Comparison of ENCODE assay signal across 20 cellular contexts in genomic region chr2:233840520-233840919, GRCh38. TPM values are rescaled to one million over a fixed set of nuclear protein-coding genes. Genes with fewer than 3 reads are reported as not detected.
A peak's percentile ranks its signal among the peaks of the same experiment; 100 is the strongest.
DNase-seq lines count a peak whose midpoint lies in the region; ATAC-seq, FAIRE-seq and TF ChIP-seq lines count a peak whose summit lies in the region.
"Had no signal": no experiment of that assay in that cellular context is flagged by ENCODE, and none has a peak within 500 bp of the region (broad histone marks: within the 10 kb centered on the region; RNA-seq: fewer than 3 reads in every experiment).

No MANE protein-coding gene starts in this region.

- H3K4me3 Mint-ChIP-seq in H9 = no peak overlapping the region
- H3K4me3 Mint-ChIP-seq: CD8-positive, alpha-beta memory T cell; HFFc6; IgD-negative memory B cell had no signal

- H4K8ac ChIP-seq in H9 (replicated peaks; ENCODE audit: insufficient read length, low read depth, low read length) = no peak overlapping the region

- H4K20me1 ChIP-seq in BLaER1 = peaks cover 95% of the 10 kb centered on the region
- peaks cover 4% of the 10 kb centered on the region for H4K20me1 ChIP-seq in H9 (ENCODE audit: control insufficient read depth, insufficient read depth, insufficient read length)

- peaks cover 13% of the 10 kb centered on the region for H3K79me1 ChIP-seq in H9 (ENCODE audit: insufficient read depth, low read depth, low read length, poor library complexity, severe bottlenecking)

- H2AFZ ChIP-seq in H9 (ENCODE audit: low read length) = no peak overlapping the region

- H3K27ac ChIP-seq in BLaER1 = no peak overlapping the region
- H3K27ac ChIP-seq in H9 (ENCODE audit: insufficient read length, low read depth, low read length) = no peak overlapping the region
- no peak overlapping the region for H3K27ac ChIP-seq in coronary artery
- H3K27ac ChIP-seq in stomach = no peak overlapping the region

- H3K4me2 ChIP-seq in BLaER1 = 0 out of 2 replicates have a peak overlapping the region, but pooled peaks have one; percentile 16
- H3K4me2 ChIP-seq in H9 (ENCODE audit: insufficient read depth, insufficient read length, low read length) = no peak overlapping the region

- peaks cover 18 to 19% of the 10 kb centered on the region in 2 experiments for H3K4me1 Mint-ChIP-seq in H9

- H3K9me3 Mint-ChIP-seq in H9 = no peaks in the 10 kb centered on the region
- H3K9me3 Mint-ChIP-seq: CD8-positive, alpha-beta memory T cell; HFFc6; IgD-negative memory B cell had no signal

- H3K36me3 Mint-ChIP-seq in H9 (ENCODE audit: insufficient read depth in 1 of 3, low read depth in 3 of 3) = peaks cover 87 to 100% (median 100%) of the 10 kb centered on the region in 3 experiments
- H3K36me3 Mint-ChIP-seq: CD8-positive, alpha-beta memory T cell had no signal

- FAIRE-seq in GM12892 (lab: Jason Lieb, UNC) = no peak
- FAIRE-seq: H54, RCC 7860 had no signal

- no peak overlapping the region for H3K14ac ChIP-seq in H9 (ENCODE audit: insufficient read depth, low read length)

- H3T11ph ChIP-seq in H9 (ENCODE audit: low read length) = no peak overlapping the region

- H3K9me3 ChIP-seq in BLaER1 (no peaks in the 10 kb centered on the region), H9 (ENCODE audit: control insufficient read depth, low read depth, low read length) (no peaks in the 10 kb centered on the region), stomach (no peaks in the 10 kb centered on the region)

- no peak overlapping the region for H2AK5ac ChIP-seq in H9 (ENCODE audit: insufficient read length, low read length)

- no peaks in the 10 kb centered on the region for H3K27me3 Mint-ChIP-seq in H9 (ENCODE audit: low read depth)
- H3K27me3 Mint-ChIP-seq: CD8-positive, alpha-beta memory T cell; IgD-negative memory B cell had no signal

- no peak for TF ChIP-seq CTCF in H9 (conservative IDR thresholded peaks at IDR 0.05)
- TF ChIP-seq CTCF in coronary artery (IDR thresholded peaks at IDR 0.05) = no peak
- no peak for TF ChIP-seq CTCF in stomach (IDR thresholded peaks at IDR 0.05)

- H2BK5ac ChIP-seq in H9 (ENCODE audit: insufficient read length, low read length) = no peak overlapping the region

- H4K5ac ChIP-seq in H9 (ENCODE audit: insufficient read length, low read depth, low read length) = no peak overlapping the region

- H3K79me2 ChIP-seq in H9 (ENCODE audit: insufficient read depth, low read length) = peaks cover 24% of the 10 kb centered on the region; the same call in 1 of the 2 replicates

- no peak overlapping the region for H2BK15ac ChIP-seq in H9 (ENCODE audit: low read depth, low read length)

- H3K23me2 ChIP-seq in H9 (ENCODE audit: insufficient read length, low read depth, low read length, poor library complexity, severe bottlenecking) = no peaks in the 10 kb centered on the region

- TF ChIP-seq EP300 in stomach (IDR thresholded peaks at IDR 0.05) = no peak

- peak overlapping the region; percentile 39; the same call in 1 of the 2 replicates for H3K9ac ChIP-seq in BLaER1
- no peak overlapping the region for H3K9ac ChIP-seq in H9 (ENCODE audit: extremely low read depth, insufficient read length, low read length)

- H3K4me1 ChIP-seq in BLaER1 (peaks cover 38% of the 10 kb centered on the region), H9 (ENCODE audit: insufficient read depth, low read length) (no peaks in the 10 kb centered on the region), stomach (no peaks in the 10 kb centered on the region)

- H2BK20ac ChIP-seq in H9 (ENCODE audit: low read depth, low read length, poor library complexity, severe bottlenecking) = no peak overlapping the region

- no peak overlapping the region for H2BK12ac ChIP-seq in H9 (ENCODE audit: insufficient read length, low read depth, low read length)

- peak overlapping the region in 2 of 3 experiments; percentile 54 to 74; a peak in 2 of 7 replicates for H3K27ac Mint-ChIP-seq in H9
- H3K27ac Mint-ChIP-seq: HFFc6, IgD-negative memory B cell had no signal

- H3K23ac ChIP-seq in H9 (ENCODE audit: insufficient read length, low read depth, low read length) = no peak overlapping the region

- H3K4me3 ChIP-seq in BLaER1 = no peak overlapping the region
- H3K4me3 ChIP-seq in coronary artery = no peak overlapping the region
- H3K4me3 ChIP-seq in stomach = no peak overlapping the region

- no peak overlapping the region for H2BK120ac ChIP-seq in H9 (ENCODE audit: low read depth, low read length, poor library complexity, severe bottlenecking)

- H4K91ac ChIP-seq in H9 (ENCODE audit: insufficient read length, low read depth, low read length) = no peak overlapping the region

- H3K27me3 ChIP-seq in BLaER1 = no peaks in the 10 kb centered on the region
- no peaks in the 10 kb centered on the region for H3K27me3 ChIP-seq in H9 (ENCODE audit: insufficient read depth, low read length)
- no peaks in the 10 kb centered on the region for H3K27me3 ChIP-seq in stomach

- intact Hi-C loops in stomach (cut with DNase I; ENCODE audit: low total_unique reads) = no loop called here
- intact Hi-C loops in sciatic nerve (cut with DNase I) = no loop called here

- no CpG with 5 or more reads among the region's 9 CpGs for WGBS in H9 (ENCODE audit: extremely low coverage, insufficient read length, low lambda C conversion rate)
- 95 to 98% (median 96%) methylated on average over 8 to 9 of the region's 9 CpGs for WGBS in stomach, 5 donors

- DNase-seq in H9 = no peak
- DNase-seq in coronary artery (ENCODE audit: low spot score) = peak; percentile 28
- DNase-seq in stomach = peak; percentile 15
- DNase-seq in GM12892 (ENCODE audit: insufficient read length) = no peak
- no peak for DNase-seq in Kasumi-1 (lab: John Stamatoyannopoulos, UW)
- no peak for DNase-seq in sciatic nerve (ENCODE audit: low spot score)
- DNase-seq: C1 segment of cervical spinal cord; CD8-positive, alpha-beta memory T cell; DMS79; HFFc6; NCI-H1105; NCI-H1694; NCI-H2081 treated with DMSO at 0.1 percent for 48 hours; NCI-H446 treated with DMSO at 0.1 percent for 48 hours; NK-92 treated with Interleukin-12 subunit alpha and Interleukin-12 subunit beta, amount 100 ng/mL, for 24 hours had no signal

- no peak overlapping the region for H3K4ac ChIP-seq in H9 (ENCODE audit: low read depth, low read length)

- no peak for ATAC-seq in sciatic nerve
- ATAC-seq: Right ventricle myocardium inferior had no signal

- H3K18ac ChIP-seq in H9 (ENCODE audit: insufficient read length, low read depth, low read length) = no peak overlapping the region

- H3K56ac ChIP-seq in H9 (ENCODE audit: insufficient read length, low read depth, low read length) = no peak overlapping the region

- H3K36me3 ChIP-seq in BLaER1 (peaks cover 100% of the 10 kb centered on the region), stomach (peaks cover 0 to 55% (median 0%) of the 10 kb centered on the region in 4 donors)

- TF ChIP-seq POLR2A in stomach (IDR thresholded peaks at IDR 0.05) (no peak), GM12892 (IDR thresholded peaks at IDR 0.05; ENCODE audit: low read depth, low read length) (no peak)

RNA-seq across cellular contexts. Expression of gene HJURP, which starts 13.8 kb away (rescaled TPM):
- total RNA-seq in H9 (2021) (49.7 and 52.6 TPM in 2 replicates), stomach (10 to 100 TPM in 1 of 5 donors, 1 to 10 TPM in 4; 2.0 to 28.3 (median 3.3) TPM), sciatic nerve (0.71 TPM)
- polyA plus RNA-seq in stomach = 1 to 10 TPM; 1.2 to 6.6 (median 2.7) TPM
- 16.5 TPM for polyA plus RNA-seq in GM12892 (2012; ENCODE audit: missing spikeins)
- polyA plus RNA-seq: CD8-positive, alpha-beta memory T cell; IgD-negative memory B cell had no signal

Comparison
In these comparisons a context has a peak if more than half of its experiments do, and no peak if none do; other contexts are left out.
1. DNase-seq: peak in coronary artery (single experiment) and stomach (single experiment); none in H9 (single experiment), GM12892 (single experiment), Kasumi-1 (0 of 2) and sciatic nerve (single experiment).